16 cellular contexts compared by ENCODE assay signal in the genomic region with DNA sequence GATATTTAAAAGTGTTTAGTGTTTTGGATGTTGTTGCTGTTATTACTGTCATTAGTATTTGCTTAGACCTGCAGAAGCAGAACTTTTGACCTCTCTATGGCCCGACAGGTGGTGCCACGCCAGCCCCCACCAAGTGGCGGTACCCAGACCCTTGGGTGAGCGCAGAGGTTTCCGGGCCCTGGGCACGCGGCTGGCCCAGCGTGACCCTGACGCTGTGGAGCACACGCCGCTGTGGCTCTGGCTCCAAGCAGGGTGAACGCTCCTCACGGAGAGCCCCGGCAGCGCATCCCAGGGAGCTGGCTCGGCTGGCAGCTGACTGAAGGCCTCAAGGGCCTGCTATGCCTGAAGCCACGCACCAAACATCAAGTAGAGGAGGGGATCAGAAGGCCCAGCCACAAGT. TPM values are rescaled to one million over a fixed set of nuclear protein-coding genes. Genes with fewer than 3 reads are reported as not detected.
DNase-seq lines count a peak whose midpoint lies in the region; ATAC-seq lines count a peak whose summit lies in the region.
"Had no signal": no experiment of that assay in that cellular context is flagged by ENCODE, and none has a peak within 500 bp of the region (broad histone marks: within the 10 kb centered on the region; RNA-seq: fewer than 3 reads in every experiment).

No MANE protein-coding gene starts in this region.

- no peak for DNase-seq in activated naive CD8-positive, alpha-beta T cell treated with anti-CD3 and anti-CD28 coated beads for 36 hours
- DNase-seq in activated naive CD8-positive, alpha-beta T cell treated with anti-CD3 and anti-CD28 coated beads, Interleukin-2, amount 50 U/mL, for 24 hours = no peak
- DNase-seq in NCI-H510A treated with DMSO at 0.1 percent for 48 hours (lab: John Stamatoyannopoulos, UW) (peak; percentile 15), NCI-H1092 treated with DMSO at 0.1 percent for 48 hours (lab: John Stamatoyannopoulos, UW) (no peak), AG20443 (ENCODE audit: low spot score) (no peak)
- no peak for DNase-seq in stimulated activated naive B cell treated with anti-CD40 and anti-IgM and Interleukin-4, amounts not matched to agents 10 μg/mL and 1 μg/mL and 100 μg/mL, for 72 hours
- DNase-seq: Calu3; CD4-positive, alpha-beta T cell; DMS53; HCEC 1CT; NCI-H2081 treated with DMSO at 0.1 percent for 48 hours; NCI-H345 had no signal

- ATAC-seq in activated naive CD8-positive, alpha-beta T cell treated with anti-CD3 and anti-CD28 coated beads, Interleukin-2, amount 50 U/mL, for 24 hours = no peak
- ATAC-seq in esophagus mucosa = peak; percentile 8
- ATAC-seq in stimulated activated naive B cell treated with anti-CD40 and anti-IgM and Interleukin-4, amounts not matched to agents 10 μg/mL and 1 μg/mL and 100 μg/mL, for 72 hours (replicated peaks) = no peak
- no peak for ATAC-seq in HG03159 (IDR thresholded peaks at IDR 0.05; ENCODE audit: unreplicated experiment)

- peaks cover 18% of the 10 kb centered on the region for H3K4me1 Mint-ChIP-seq in activated naive CD8-positive, alpha-beta T cell treated with anti-CD3 and anti-CD28 coated beads for 36 hours
- H3K4me1 Mint-ChIP-seq in activated naive CD8-positive, alpha-beta T cell treated with anti-CD3 and anti-CD28 coated beads, Interleukin-2, amount 50 U/mL, for 24 hours = peaks cover 20% of the 10 kb centered on the region
- peaks cover 24 to 44% of the 10 kb centered on the region in 2 donors for H3K4me1 Mint-ChIP-seq in stimulated activated naive B cell treated with anti-CD40 and anti-IgM and Interleukin-4, amounts not matched to agents 10 μg/mL and 1 μg/mL and 100 μg/mL, for 72 hours

- peak overlapping the region; percentile 58 for H3K27ac Mint-ChIP-seq in activated naive CD8-positive, alpha-beta T cell treated with anti-CD3 and anti-CD28 coated beads for 36 hours
- no peak overlapping the region for H3K27ac Mint-ChIP-seq in activated naive CD8-positive, alpha-beta T cell treated with anti-CD3 and anti-CD28 coated beads, Interleukin-2, amount 50 U/mL, for 24 hours
- peak overlapping the region; percentile 42 for H3K27ac Mint-ChIP-seq in stimulated activated naive B cell treated with anti-CD40 and anti-IgM and Interleukin-4, amounts not matched to agents 10 μg/mL and 1 μg/mL and 100 μg/mL, for 72 hours
- H3K27ac Mint-ChIP-seq: B cell; CD4-positive, alpha-beta T cell had no signal

- no peak overlapping the region for H3K4me3 Mint-ChIP-seq in activated naive CD8-positive, alpha-beta T cell treated with anti-CD3 and anti-CD28 coated beads for 36 hours
- H3K4me3 Mint-ChIP-seq in activated naive CD8-positive, alpha-beta T cell treated with anti-CD3 and anti-CD28 coated beads, Interleukin-2, amount 50 U/mL, for 24 hours = no peak overlapping the region
- no peak overlapping the region for H3K4me3 Mint-ChIP-seq in stimulated activated naive B cell treated with anti-CD40 and anti-IgM and Interleukin-4, amounts not matched to agents 10 μg/mL and 1 μg/mL and 100 μg/mL, for 72 hours
- H3K4me3 Mint-ChIP-seq: B cell; CD4-positive, alpha-beta T cell had no signal

- H3K27me3 Mint-ChIP-seq in activated naive CD8-positive, alpha-beta T cell treated with anti-CD3 and anti-CD28 coated beads for 36 hours = no peaks in the 10 kb centered on the region
- no peaks in the 10 kb centered on the region for H3K27me3 Mint-ChIP-seq in activated naive CD8-positive, alpha-beta T cell treated with anti-CD3 and anti-CD28 coated beads, Interleukin-2, amount 50 U/mL, for 24 hours
- H3K27me3 Mint-ChIP-seq in stimulated activated naive B cell treated with anti-CD40 and anti-IgM and Interleukin-4, amounts not matched to agents 10 μg/mL and 1 μg/mL and 100 μg/mL, for 72 hours = no peaks in the 10 kb centered on the region
- H3K27me3 Mint-ChIP-seq: B cell; CD4-positive, alpha-beta T cell had no signal

- H3K9me3 Mint-ChIP-seq in activated naive CD8-positive, alpha-beta T cell treated with anti-CD3 and anti-CD28 coated beads for 36 hours = no peaks in the 10 kb centered on the region
- H3K9me3 Mint-ChIP-seq in activated naive CD8-positive, alpha-beta T cell treated with anti-CD3 and anti-CD28 coated beads, Interleukin-2, amount 50 U/mL, for 24 hours = no peaks in the 10 kb centered on the region
- no peaks in the 10 kb centered on the region for H3K9me3 Mint-ChIP-seq in stimulated activated naive B cell treated with anti-CD40 and anti-IgM and Interleukin-4, amounts not matched to agents 10 μg/mL and 1 μg/mL and 100 μg/mL, for 72 hours
- H3K9me3 Mint-ChIP-seq: CD4-positive, alpha-beta T cell had no signal

- peaks cover 63% of the 10 kb centered on the region for H3K36me3 Mint-ChIP-seq in activated naive CD8-positive, alpha-beta T cell treated with anti-CD3 and anti-CD28 coated beads for 36 hours
- H3K36me3 Mint-ChIP-seq in activated naive CD8-positive, alpha-beta T cell treated with anti-CD3 and anti-CD28 coated beads, Interleukin-2, amount 50 U/mL, for 24 hours (ENCODE audit: low read depth) = peaks cover 62% of the 10 kb centered on the region
- H3K36me3 Mint-ChIP-seq in stimulated activated naive B cell treated with anti-CD40 and anti-IgM and Interleukin-4, amounts not matched to agents 10 μg/mL and 1 μg/mL and 100 μg/mL, for 72 hours = peaks cover 62 to 72% of the 10 kb centered on the region in 2 donors

RNA-seq across cellular contexts. Expression of a gene that starts 22.6 kb away (rescaled TPM):
- not detected for total RNA-seq in activated naive CD8-positive, alpha-beta T cell treated with anti-CD3 and anti-CD28 coated beads for 36 hours
- total RNA-seq in esophagus mucosa = not detected
- total RNA-seq: B cell; Calu3; CD4-positive, alpha-beta T cell; SJSA1 had no signal

RNA-seq across cellular contexts. Expression of a gene that starts 30.6 kb away (rescaled TPM):
- total RNA-seq in activated naive CD8-positive, alpha-beta T cell treated with anti-CD3 and anti-CD28 coated beads for 36 hours = 1 to 10 TPM; 7.9 to 9.0 TPM
- 5.3 TPM for total RNA-seq in esophagus mucosa

RNA-seq across cellular contexts. Expression of a gene that starts 39.5 kb away (rescaled TPM):
- total RNA-seq in activated naive CD8-positive, alpha-beta T cell treated with anti-CD3 and anti-CD28 coated beads for 36 hours = 1 to 10 TPM; 5.5 to 6.5 TPM
- total RNA-seq in esophagus mucosa = 15.5 TPM
